Comparison of ENCODE assay signal across 8 cellular contexts in the genomic region with DNA sequence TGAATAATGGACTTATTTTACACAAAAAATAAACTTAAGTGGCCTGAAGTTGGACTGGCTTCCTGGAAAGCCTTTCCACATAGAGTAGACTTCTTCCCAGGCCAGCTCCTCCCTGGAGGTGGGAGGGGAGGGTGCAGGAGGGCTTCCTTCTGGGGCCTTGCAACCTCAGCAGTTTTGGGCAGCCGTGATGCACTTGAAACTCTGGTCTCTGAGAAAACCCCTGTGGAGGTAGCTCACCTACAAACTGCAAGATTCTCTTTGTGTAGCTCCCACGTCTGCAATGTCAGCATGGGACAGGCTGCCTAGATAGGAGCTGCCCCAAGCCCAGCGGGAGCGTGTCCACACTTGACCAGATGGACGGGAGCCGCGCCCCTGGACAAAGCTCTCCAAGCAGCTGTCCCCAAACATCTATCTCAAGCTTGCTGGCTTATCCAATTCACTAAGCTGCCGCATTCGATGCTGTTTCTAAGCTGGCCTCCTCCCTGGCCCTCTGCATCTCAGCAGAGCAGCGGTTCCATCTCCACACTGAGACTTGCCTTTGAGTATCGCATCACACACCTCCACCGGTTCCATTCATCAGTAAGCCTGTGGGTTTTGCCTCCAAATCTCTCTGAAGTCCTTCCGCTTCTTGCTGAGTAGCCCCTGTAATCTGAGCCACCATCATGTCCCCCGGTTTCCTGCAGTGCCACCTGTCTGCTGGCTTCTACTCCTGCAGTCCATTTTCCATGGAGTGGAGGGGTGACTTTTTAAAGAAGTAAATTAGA. TPM values are rescaled to one million over a fixed set of nuclear protein-coding genes. Genes with fewer than 3 reads are reported as not detected.
DNase-seq lines count a peak whose midpoint lies in the region; ATAC-seq lines count a peak whose summit lies in the region.

No MANE protein-coding gene starts in this region.

- no peaks in the 10 kb centered on the region for H3K9me3 Mint-ChIP-seq in activated T-cell treated with anti-CD3 and anti-CD28 coated beads, Interleukin-2, amount 50 U/mL, for 72 hours

- H3K4me1 Mint-ChIP-seq in activated T-cell treated with anti-CD3 and anti-CD28 coated beads, Interleukin-2, amount 50 U/mL, for 72 hours (ENCODE audit: low read depth): peaks cover 61% of the 10 kb centered on the region

- intact Hi-C loops in left ventricle myocardium superior (cut with micrococcal nuclease): no loop called here

- H3K4me3 Mint-ChIP-seq in activated T-cell treated with anti-CD3 and anti-CD28 coated beads, Interleukin-2, amount 50 U/mL, for 72 hours: peak overlapping the region; percentile 68 to 78

- H3K27ac Mint-ChIP-seq in activated T-cell treated with anti-CD3 and anti-CD28 coated beads, Interleukin-2, amount 50 U/mL, for 72 hours: peak overlapping the region; percentile 74

- H3K4me3 ChIP-seq in skeletal muscle cell (ENCODE audit: low read depth, low read length): peak overlapping the region; percentile 16

- no peaks in the 10 kb centered on the region for H3K36me3 Mint-ChIP-seq in activated T-cell treated with anti-CD3 and anti-CD28 coated beads, Interleukin-2, amount 50 U/mL, for 72 hours (ENCODE audit: insufficient read depth in 2 of 2)

- ATAC-seq in activated T-cell treated with anti-CD3 and anti-CD28 coated beads, Interleukin-2, amount 50 U/mL, for 72 hours (replicated peaks in 1 of 2): no peak
- peak; percentile 4 for ATAC-seq in left ventricle myocardium superior
- no peak for ATAC-seq in HG02852 (IDR thresholded peaks at IDR 0.05; ENCODE audit: unreplicated experiment)
- no peak for ATAC-seq in GM19455 (IDR thresholded peaks at IDR 0.05; ENCODE audit: unreplicated experiment)

- DNase-seq in NOMO-1 treated with DMSO at 0.1 percent for 48 hours (lab: John Stamatoyannopoulos, UW; ENCODE audit: unreplicated experiment): peak; percentile 15
- no peak for DNase-seq in NOMO-1 treated with dmso at 0.1 percent for 144 hours (lab: John Stamatoyannopoulos, UW; ENCODE audit: unreplicated experiment)
- peak; percentile 73 for DNase-seq in NCI-H1694 treated with DMSO at 0.1 percent for 48 hours (lab: John Stamatoyannopoulos, UW)
- DNase-seq in activated T-cell treated with anti-CD3 and anti-CD28 coated beads, Interleukin-2, amount 50 U/mL, for 72 hours: peak; percentile 32 to 33
- DNase-seq in left ventricle myocardium superior: peak; percentile 72
- no peak for DNase-seq in skeletal muscle cell (ENCODE audit: low read depth)

- H3K27me3 Mint-ChIP-seq in activated T-cell treated with anti-CD3 and anti-CD28 coated beads, Interleukin-2, amount 50 U/mL, for 72 hours (ENCODE audit: low read depth): no peaks in the 10 kb centered on the region

RNA-seq across cellular contexts. Expression of a gene that starts 1.6 kb away (rescaled TPM):
- total RNA-seq in activated T-cell treated with anti-CD3 and anti-CD28 coated beads, Interleukin-2, amount 50 U/mL, for 72 hours: 10 to 100 TPM; 45.4 to 63.2 TPM
- 61.5 TPM for total RNA-seq in left ventricle myocardium superior

Comparison
In these comparisons a context has a peak if more than half of its experiments do, and no peak if none do; other contexts are left out.
1. DNase-seq: peak in NOMO-1 treated with DMSO at 0.1 percent for 48 hours (single experiment), NCI-H1694 treated with DMSO at 0.1 percent for 48 hours (single experiment), activated T-cell treated with anti-CD3 and anti-CD28 coated beads, Interleukin-2, amount 50 U/mL, for 72 hours (2 of 2) and left ventricle myocardium superior (single experiment); none in NOMO-1 treated with dmso at 0.1 percent for 144 hours (single experiment) and skeletal muscle cell (single experiment).